ENCODE assay signal across 1 cellular context in genomic region chr1:96487961-96488360, GRCh38.
TF ChIP-seq lines count a peak whose summit lies in the region.

No MANE protein-coding gene starts in this region.

TF ChIP-seq in HepG2, 621 proteins besides CTCF, POLR2A, EP300 and RAD21 (continued from another document):
- TF ChIP-seq, protein P1, sequence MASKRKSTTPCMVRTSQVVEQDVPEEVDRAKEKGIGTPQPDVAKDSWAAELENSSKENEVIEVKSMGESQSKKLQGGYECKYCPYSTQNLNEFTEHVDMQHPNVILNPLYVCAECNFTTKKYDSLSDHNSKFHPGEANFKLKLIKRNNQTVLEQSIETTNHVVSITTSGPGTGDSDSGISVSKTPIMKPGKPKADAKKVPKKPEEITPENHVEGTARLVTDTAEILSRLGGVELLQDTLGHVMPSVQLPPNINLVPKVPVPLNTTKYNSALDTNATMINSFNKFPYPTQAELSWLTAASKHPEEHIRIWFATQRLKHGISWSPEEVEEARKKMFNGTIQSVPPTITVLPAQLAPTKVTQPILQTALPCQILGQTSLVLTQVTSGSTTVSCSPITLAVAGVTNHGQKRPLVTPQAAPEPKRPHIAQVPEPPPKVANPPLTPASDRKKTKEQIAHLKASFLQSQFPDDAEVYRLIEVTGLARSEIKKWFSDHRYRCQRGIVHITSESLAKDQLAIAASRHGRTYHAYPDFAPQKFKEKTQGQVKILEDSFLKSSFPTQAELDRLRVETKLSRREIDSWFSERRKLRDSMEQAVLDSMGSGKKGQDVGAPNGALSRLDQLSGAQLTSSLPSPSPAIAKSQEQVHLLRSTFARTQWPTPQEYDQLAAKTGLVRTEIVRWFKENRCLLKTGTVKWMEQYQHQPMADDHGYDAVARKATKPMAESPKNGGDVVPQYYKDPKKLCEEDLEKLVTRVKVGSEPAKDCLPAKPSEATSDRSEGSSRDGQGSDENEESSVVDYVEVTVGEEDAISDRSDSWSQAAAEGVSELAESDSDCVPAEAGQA (IDR thresholded peaks at IDR 0.05; ENCODE audit: low read depth): no peak
- TF ChIP-seq, protein P1 (CRISPR knock-in tag; IDR thresholded peaks at IDR 0.05; ENCODE audit: borderline replicate concordance): no peak
- TF ChIP-seq ZFP90 (CRISPR knock-in tag; IDR thresholded peaks at IDR 0.05; ENCODE audit: borderline replicate concordance) (no peak), MEIS1 (CRISPR knock-in tag; IDR thresholded peaks at IDR 0.05; ENCODE audit: borderline replicate concordance) (no peak), ZNF235 (CRISPR knock-in tag; IDR thresholded peaks at IDR 0.05; ENCODE audit: borderline replicate concordance) (no peak), ZNF232 (CRISPR knock-in tag; IDR thresholded peaks at IDR 0.05; ENCODE audit: borderline replicate concordance) (no peak), STAG1 (CRISPR knock-in tag; IDR thresholded peaks at IDR 0.05) (no peak), ISL2 (CRISPR knock-in tag; IDR thresholded peaks at IDR 0.05) (no peak), YY1 (IDR thresholded peaks at IDR 0.05; ENCODE audit: insufficient read depth, insufficient replicate concordance, low read depth, low read length) (no peak), ZNF670 (CRISPR knock-in tag; IDR thresholded peaks at IDR 0.05; ENCODE audit: borderline replicate concordance) (no peak), BORCS8-MEF2B (CRISPR knock-in tag; IDR thresholded peaks at IDR 0.05) (no peak), DPF2 (CRISPR knock-in tag; IDR thresholded peaks at IDR 0.05; ENCODE audit: borderline replicate concordance, low read depth) (no peak), SMAD1 (CRISPR knock-in tag; IDR thresholded peaks at IDR 0.05; ENCODE audit: borderline replicate concordance, low read depth) (no peak), TFDP1 (CRISPR knock-in tag; IDR thresholded peaks at IDR 0.05; ENCODE audit: borderline replicate concordance) (no peak)
- TF ChIP-seq, protein P2, sequence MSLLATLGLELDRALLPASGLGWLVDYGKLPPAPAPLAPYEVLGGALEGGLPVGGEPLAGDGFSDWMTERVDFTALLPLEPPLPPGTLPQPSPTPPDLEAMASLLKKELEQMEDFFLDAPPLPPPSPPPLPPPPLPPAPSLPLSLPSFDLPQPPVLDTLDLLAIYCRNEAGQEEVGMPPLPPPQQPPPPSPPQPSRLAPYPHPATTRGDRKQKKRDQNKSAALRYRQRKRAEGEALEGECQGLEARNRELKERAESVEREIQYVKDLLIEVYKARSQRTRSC (CRISPR knock-in tag; IDR thresholded peaks at IDR 0.05; ENCODE audit: low read depth): no peak
- TF ChIP-seq, protein P3, sequence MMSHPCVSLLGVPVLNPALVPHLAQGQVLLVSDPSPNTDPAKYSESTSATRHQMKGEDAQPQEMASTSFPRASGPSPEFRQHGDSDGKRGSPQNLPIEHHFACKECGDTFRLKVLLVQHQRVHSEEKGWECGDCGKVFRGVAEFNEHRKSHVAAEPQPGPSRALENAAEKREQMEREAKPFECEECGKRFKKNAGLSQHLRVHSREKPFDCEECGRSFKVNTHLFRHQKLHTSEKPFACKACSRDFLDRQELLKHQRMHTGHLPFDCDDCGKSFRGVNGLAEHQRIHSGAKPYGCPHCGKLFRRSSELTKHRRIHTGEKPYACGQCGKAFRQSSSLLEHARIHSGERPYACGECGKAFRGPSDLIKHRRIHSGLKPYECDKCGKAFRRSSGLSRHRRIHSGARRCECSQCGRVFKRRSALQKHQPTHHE (CRISPR knock-in tag; IDR thresholded peaks at IDR 0.05; ENCODE audit: borderline replicate concordance): no peak
